24 cellular contexts compared by ENCODE assay signal in genomic region chr22:17586831-17587440, GRCh38. TPM values are rescaled to one million over a fixed set of nuclear protein-coding genes. Genes with fewer than 3 reads are reported as not detected.
DNase-seq lines count a peak whose midpoint lies in the region; ATAC-seq and TF ChIP-seq lines count a peak whose summit lies in the region.
"Had no signal": no experiment of that assay in that cellular context is flagged by ENCODE, and none has a peak within 500 bp of the region (broad histone marks: within the 10 kb centered on the region; RNA-seq: fewer than 3 reads in every experiment).

No MANE protein-coding gene starts in this region.

- TF ChIP-seq CTCF in upper lobe of right lung (IDR thresholded peaks at IDR 0.05), result no peak

- H3K27ac ChIP-seq in upper lobe of right lung, result no peak overlapping the region
- H3K27ac ChIP-seq: GM23248 had no signal

- no peaks in the 10 kb centered on the region for H3K27me3 Mint-ChIP-seq in activated T-cell treated with anti-CD3 and anti-CD28 coated beads, Interleukin-2, amount 50 U/mL, for 4 hours (ENCODE audit: low read depth)

- H3K9me3 Mint-ChIP-seq in activated T-cell treated with anti-CD3 and anti-CD28 coated beads, Interleukin-2, amount 50 U/mL, for 4 hours, result no peaks in the 10 kb centered on the region
- H3K9me3 Mint-ChIP-seq: H9 had no signal

- no peaks in the 10 kb centered on the region for H3K27me3 ChIP-seq in upper lobe of right lung
- H3K27me3 ChIP-seq: BE2C had no signal

- DNase-seq in Right ventricle myocardium inferior (ENCODE audit: missing footprints) (no peak), cardiac septum (ENCODE audit: low spot score) (no peak), left cardiac atrium (no peak), mesenteric fat pad (ENCODE audit: low spot score) (peak; percentile 8), upper lobe of right lung (peak; percentile 61)
- no peak for DNase-seq in activated CD4-positive, CD25-positive, alpha-beta regulatory T cell treated with anti-CD3 and anti-CD28 coated beads, Interleukin-2, amount 50 U/mL, for 72 hours
- no peak for DNase-seq in stimulated activated CD4-positive, alpha-beta T cell treated with anti-CD3 and anti-CD28 coated beads, Interleukin-12 subunit alpha, Interleukin-12 subunit beta, amount 100 ng/mL, for 4 hours
- DNase-seq in activated T-cell treated with anti-CD3 and anti-CD28 coated beads, Interleukin-2, amount 50 U/mL, for 4 hours, result no peak
- DNase-seq: 8988T, ACHN, BE2C, Calu3, GM23248, H9, KBM-7, MV-4-11, NCI-H1105, NCI-H1436 treated with DMSO at 0.1 percent for 48 hours, NCI-H187 treated with DMSO at 0.1 percent for 48 hours, NCI-H774 had no signal

- H3K4me3 Mint-ChIP-seq in activated T-cell treated with anti-CD3 and anti-CD28 coated beads, Interleukin-2, amount 50 U/mL, for 4 hours, result no peak overlapping the region
- H3K4me3 Mint-ChIP-seq: CD14-positive monocyte, H9 had no signal

- no peaks in the 10 kb centered on the region for H3K9me3 ChIP-seq in upper lobe of right lung
- H3K9me3 ChIP-seq: BE2C had no signal

- H3K4me1 Mint-ChIP-seq in activated T-cell treated with anti-CD3 and anti-CD28 coated beads, Interleukin-2, amount 50 U/mL, for 4 hours (ENCODE audit: low read depth), result no peaks in the 10 kb centered on the region
- H3K4me1 Mint-ChIP-seq: CD14-positive monocyte had no signal

- peaks cover 8% of the 10 kb centered on the region for H3K36me3 Mint-ChIP-seq in activated T-cell treated with anti-CD3 and anti-CD28 coated beads, Interleukin-2, amount 50 U/mL, for 4 hours (ENCODE audit: insufficient read depth)

- no peak overlapping the region for H3K4me3 ChIP-seq in upper lobe of right lung
- H3K4me3 ChIP-seq: GM23248 had no signal

- peaks cover 19% of the 10 kb centered on the region for H3K36me3 ChIP-seq in upper lobe of right lung

- H3K4me1 ChIP-seq in upper lobe of right lung, result no peaks in the 10 kb centered on the region
- H3K4me1 ChIP-seq: BE2C had no signal

- intact Hi-C loops in Right ventricle myocardium inferior (cut with DNase I), result no loop called here
- intact Hi-C loops in cardiac septum (cut with DNase I), result no loop called here
- intact Hi-C loops in left cardiac atrium (cut with DNase I), result no loop called here
- intact Hi-C loops in upper lobe of right lung (cut with DNase I), result no loop called here

- ATAC-seq in Right ventricle myocardium inferior (peak; percentile 38), left cardiac atrium (peak; percentile 51 to 53), upper lobe of right lung (no peak)
- no peak for ATAC-seq in activated T-cell treated with anti-CD3 and anti-CD28 coated beads, Interleukin-2, amount 50 U/mL, for 4 hours

RNA-seq across cellular contexts. Expression of gene SLC25A18, which starts 23.6 kb away (rescaled TPM):
- total RNA-seq in Right ventricle myocardium inferior (2.1 TPM), cardiac septum (0.11 TPM), left cardiac atrium (1 to 10 TPM; 1.6 to 3.6 TPM), mesenteric fat pad (8.4 TPM), upper lobe of right lung (1.2 TPM)
- not detected for total RNA-seq in activated T-cell treated with anti-CD3 and anti-CD28 coated beads, Interleukin-2, amount 50 U/mL, for 4 hours
- total RNA-seq: GM23248, HT-29, LHCN-M2, SK-MEL-5 had no signal

RNA-seq across cellular contexts. Expression of gene ATP6V1E1, which starts 41.6 kb away (rescaled TPM):
- total RNA-seq in Right ventricle myocardium inferior (200 TPM), cardiac septum (174 TPM), left cardiac atrium (100 to 1,000 TPM; 142 to 191 TPM), mesenteric fat pad (122 TPM), upper lobe of right lung (133 TPM)
- 100 to 1,000 TPM in 2 of 3 donors, 10 to 100 TPM in 1; 96.9 to 116 (median 104) TPM for total RNA-seq in activated T-cell treated with anti-CD3 and anti-CD28 coated beads, Interleukin-2, amount 50 U/mL, for 4 hours

RNA-seq across cellular contexts. Expression of gene BCL2L13, which starts 51.6 kb away (rescaled TPM):
- total RNA-seq in Right ventricle myocardium inferior (95.9 TPM), cardiac septum (69.9 TPM), left cardiac atrium (10 to 100 TPM; 51.2 to 59.7 TPM), mesenteric fat pad (63.3 TPM), upper lobe of right lung (40.8 TPM)
- total RNA-seq in activated T-cell treated with anti-CD3 and anti-CD28 coated beads, Interleukin-2, amount 50 U/mL, for 4 hours, result 10 to 100 TPM; 32.3 to 37.8 (median 35.7) TPM

Comparison
In these comparisons a context has a peak if more than half of its experiments do, and no peak if none do; other contexts are left out.
1. ATAC-seq: peak in Right ventricle myocardium inferior (single experiment) and left cardiac atrium (2 of 2); none in upper lobe of right lung (single experiment) and activated T-cell treated with anti-CD3 and anti-CD28 coated beads, Interleukin-2, amount 50 U/mL, for 4 hours (0 of 2).
2. DNase-seq: peak in mesenteric fat pad (single experiment) and upper lobe of right lung (single experiment); none in Right ventricle myocardium inferior (single experiment), cardiac septum (single experiment), left cardiac atrium (single experiment), activated CD4-positive, CD25-positive, alpha-beta regulatory T cell treated with anti-CD3 and anti-CD28 coated beads, Interleukin-2, amount 50 U/mL, for 72 hours (single experiment), stimulated activated CD4-positive, alpha-beta T cell treated with anti-CD3 and anti-CD28 coated beads, Interleukin-12 subunit alpha, Interleukin-12 subunit beta, amount 100 ng/mL, for 4 hours (single experiment) and activated T-cell treated with anti-CD3 and anti-CD28 coated beads, Interleukin-2, amount 50 U/mL, for 4 hours (single experiment).